Comparison of ENCODE assay signal across 28 cellular contexts in the genomic region with DNA sequence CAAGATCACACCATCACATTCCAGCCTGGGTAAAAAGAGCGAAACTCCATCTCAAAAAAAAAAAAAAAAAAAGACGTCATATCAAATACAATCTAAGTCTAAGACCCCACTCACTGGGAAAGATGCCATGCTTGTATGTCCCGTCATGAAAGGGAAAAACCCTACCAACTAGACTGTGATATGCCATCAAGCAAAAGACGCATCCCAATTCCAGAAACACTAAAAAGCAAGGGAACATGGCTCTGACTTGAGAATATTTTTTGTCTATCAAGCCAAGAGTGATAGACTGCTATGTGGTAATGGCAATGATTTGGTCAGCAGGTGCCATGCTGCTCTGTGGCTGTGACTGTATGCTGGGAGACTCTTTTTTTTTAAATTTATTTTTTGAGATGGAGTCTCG.
"Had no signal": no experiment of that assay in that cellular context is flagged by ENCODE, and none has a peak within 500 bp of the region (broad histone marks: within the 10 kb centered on the region; RNA-seq: fewer than 3 reads in every experiment).

No MANE protein-coding gene starts in this region.

- H3K36me3 Mint-ChIP-seq: activated CD4-positive, alpha-beta memory T cell treated with anti-CD3 and anti-CD28 coated beads for 36 hours had no signal

- H3K27ac Mint-ChIP-seq: activated CD4-positive, alpha-beta memory T cell treated with anti-CD3 and anti-CD28 coated beads for 36 hours; activated CD4-positive, alpha-beta T cell treated with anti-CD3 and anti-CD28 coated beads for 36 hours; activated CD4-positive, alpha-beta T cell treated with anti-CD3 and anti-CD28 coated beads, Interleukin-2, amount 10 ng/mL, durations not matched to agents 24 days and 14 days; activated naive CD8-positive, alpha-beta T cell; activated T-helper 17 cell treated with anti-CD3 and anti-CD28 coated beads, Interleukin-2, amount 50 U/mL, for 72 hours; dendritic cell treated with granulocyte-macrophage colony-stimulating factor and Interleukin-4, amounts not matched to agents 40 ng/mL and 50 ng/mL, for 4 days; endodermal cell had no signal

- H3K9me3 Mint-ChIP-seq: activated CD4-positive, alpha-beta T cell treated with anti-CD3 and anti-CD28 coated beads, Interleukin-2, amount 10 ng/mL, durations not matched to agents 24 days and 14 days had no signal

- ATAC-seq: activated CD4-positive, alpha-beta T cell treated with anti-CD3 and anti-CD28 coated beads for 36 hours; activated T-cell treated with anti-CD3 and anti-CD28 coated beads, Interleukin-2, amount 50 U/mL, for 4 hours; activated T-helper 17 cell treated with anti-CD3 and anti-CD28 coated beads, Interleukin-2, amount 50 U/mL, for 72 hours; esophagus mucosa had no signal

- FAIRE-seq: astrocyte, bronchial epithelial cell, frontal cortex had no signal

- H3K27me3 ChIP-seq: brain microvascular endothelial cell, dorsolateral prefrontal cortex had no signal

- H3K4me1 Mint-ChIP-seq: activated CD4-positive, alpha-beta T cell treated with anti-CD3 and anti-CD28 coated beads for 36 hours; activated CD4-positive, alpha-beta T cell treated with anti-CD3 and anti-CD28 coated beads, Interleukin-2, amount 10 ng/mL, durations not matched to agents 24 days and 14 days; activated T-helper 17 cell treated with anti-CD3 and anti-CD28 coated beads, Interleukin-2, amount 50 U/mL, for 72 hours; central memory CD8-positive, alpha-beta T cell; endodermal cell had no signal

- H3K27ac ChIP-seq: brain microvascular endothelial cell, coronary artery, dorsolateral prefrontal cortex had no signal

- H3K4me3 Mint-ChIP-seq: activated CD4-positive, alpha-beta memory T cell treated with anti-CD3 and anti-CD28 coated beads for 36 hours; activated CD4-positive, alpha-beta T cell treated with anti-CD3 and anti-CD28 coated beads for 36 hours; activated CD4-positive, alpha-beta T cell treated with anti-CD3 and anti-CD28 coated beads, Interleukin-2, amount 10 ng/mL, durations not matched to agents 24 days and 14 days; activated naive CD8-positive, alpha-beta T cell; activated T-cell treated with anti-CD3 and anti-CD28 coated beads, Interleukin-2, amount 50 U/mL, for 4 hours; activated T-helper 17 cell treated with anti-CD3 and anti-CD28 coated beads, Interleukin-2, amount 50 U/mL, for 72 hours; central memory CD8-positive, alpha-beta T cell; dendritic cell treated with granulocyte-macrophage colony-stimulating factor and Interleukin-4, amounts not matched to agents 40 ng/mL and 50 ng/mL, for 4 days; endodermal cell had no signal

- H3K4me3 ChIP-seq: coronary artery, dorsolateral prefrontal cortex had no signal

- DNase-seq: activated CD4-positive, alpha-beta memory T cell treated with anti-CD3 and anti-CD28 coated beads for 36 hours; activated CD4-positive, alpha-beta T cell treated with anti-CD3 and anti-CD28 coated beads for 36 hours; activated CD4-positive, alpha-beta T cell treated with anti-CD3 and anti-CD28 coated beads, Interleukin-2, amount 10 ng/mL, durations not matched to agents 24 days and 14 days; activated CD4-positive, CD25-positive, alpha-beta regulatory T cell; activated CD4-positive, CD25-positive, alpha-beta regulatory T cell treated with anti-CD3 and anti-CD28 coated beads, Interleukin-2, amount 50 U/mL, for 72 hours; activated effector memory CD4-positive, alpha-beta T cell treated with Interleukin-2 at 50 U/mL for 16 hours; activated gamma-delta T cell treated with Interleukin-2 at 50 U/mL for 16 hours; activated naive CD4-positive, alpha-beta T cell treated with anti-CD3 and anti-CD28 coated beads, Interleukin-2, amount 50 U/mL, for 16 hours; activated naive CD4-positive, alpha-beta T cell treated with Interleukin-2 at 50 U/mL for 16 hours; activated T-cell treated with anti-CD3 and anti-CD28 coated beads, Interleukin-2, amount 50 U/mL, for 4 hours; amniotic stem cell; anterior cingulate cortex; brain microvascular endothelial cell; dorsolateral prefrontal cortex; effector memory CD4-positive, alpha-beta T cell; endodermal cell; foreskin fibroblast; head of caudate nucleus; T-helper 2 cell had no signal
